ENCODE assay signal across 18 cellular contexts in genomic region chr21:43937051-43937832, GRCh38.
DNase-seq lines count a peak whose midpoint lies in the region; ATAC-seq and TF ChIP-seq lines count a peak whose summit lies in the region.
"Had no signal": no experiment of that assay in that cellular context is flagged by ENCODE, and none has a peak within 500 bp of the region (broad histone marks: within the 10 kb centered on the region; RNA-seq: fewer than 3 reads in every experiment).

No MANE protein-coding gene starts in this region.

- H3K4me1 Mint-ChIP-seq in activated CD4-positive, alpha-beta T cell treated with anti-CD3 and anti-CD28 coated beads, Interleukin-2, amount 10 ng/mL, durations not matched to agents 24 days and 14 days = peaks cover 18% of the 10 kb centered on the region
- peaks cover 36% of the 10 kb centered on the region for H3K4me1 Mint-ChIP-seq in stimulated activated effector memory CD8-positive, alpha-beta T cell treated with anti-CD3 and anti-CD28 coated beads, Interleukin-12 subunit alpha, Interleukin-12 subunit beta, amount 100 ng/mL, for 72 hours

- H3K36me3 Mint-ChIP-seq in activated CD4-positive, alpha-beta T cell treated with anti-CD3 and anti-CD28 coated beads, Interleukin-2, amount 10 ng/mL, durations not matched to agents 24 days and 14 days (ENCODE audit: low read depth) = peaks cover 22% of the 10 kb centered on the region
- peaks cover 7% of the 10 kb centered on the region for H3K36me3 Mint-ChIP-seq in stimulated activated effector memory CD8-positive, alpha-beta T cell treated with anti-CD3 and anti-CD28 coated beads, Interleukin-12 subunit alpha, Interleukin-12 subunit beta, amount 100 ng/mL, for 72 hours
- H3K36me3 Mint-ChIP-seq: activated naive CD8-positive, alpha-beta T cell had no signal

- H3K36me3 ChIP-seq in gastroesophageal sphincter (peaks cover 0 to 16% of the 10 kb centered on the region in 2 donors), spleen (peaks cover 0 to 46% (median 9%) of the 10 kb centered on the region in 6 donors)
- H3K36me3 ChIP-seq: brain microvascular endothelial cell had no signal

- TF ChIP-seq CTCF in RWPE1 (conservative IDR thresholded peaks at IDR 0.05; ENCODE audit: low read depth) (no peak), gastroesophageal sphincter (IDR thresholded peaks at IDR 0.05) (no peak), spleen (IDR thresholded peaks at IDR 0.05 in 8 of 11, conservative IDR thresholded peaks at IDR 0.05 in 3 of 11) (no peak), lower leg skin (IDR thresholded peaks at IDR 0.05) (no peak)

- DNase-seq in activated CD4-positive, alpha-beta T cell treated with anti-CD3 and anti-CD28 coated beads, Interleukin-2, amount 10 ng/mL, durations not matched to agents 24 days and 14 days = no peak
- no peak for DNase-seq in activated CD4-positive, alpha-beta T cell treated with anti-CD3 and anti-CD28 coated beads for 1 hour
- no peak for DNase-seq in RWPE1 (ENCODE audit: low spot score)
- DNase-seq in spleen = no peak
- no peak for DNase-seq in stimulated activated effector memory CD8-positive, alpha-beta T cell treated with anti-CD3 and anti-CD28 coated beads, Interleukin-12 subunit alpha, Interleukin-12 subunit beta, amount 100 ng/mL, for 72 hours (ENCODE audit: low spot score in 2 of 2)
- no peak for DNase-seq in lower leg skin (ENCODE audit: low spot score in 2 of 2)
- DNase-seq: brain microvascular endothelial cell, dermis blood vessel endothelial cell, NCI-H1436 treated with DMSO at 0.1 percent for 48 hours, NCI-H2227 treated with DMSO at 0.1 percent for 48 hours had no signal

- TF ChIP-seq POLR2A in gastroesophageal sphincter (IDR thresholded peaks at IDR 0.05) = no peak
- TF ChIP-seq POLR2A in spleen (IDR thresholded peaks at IDR 0.05) = no peak
- no peak for TF ChIP-seq POLR2A in lower leg skin (IDR thresholded peaks at IDR 0.05)

- peak overlapping the region; percentile 15 for H3K27ac ChIP-seq in RWPE1
- peak overlapping the region in 3 of 4 donors; percentile 26 to 73 (median 40) for H3K27ac ChIP-seq in gastroesophageal sphincter
- H3K27ac ChIP-seq in spleen = peak overlapping the region in 5 of 8 donors; percentile 15 to 55 (median 45)
- H3K27ac ChIP-seq: brain microvascular endothelial cell, epithelial cell of prostate had no signal

- no peaks in the 10 kb centered on the region for H3K9me3 Mint-ChIP-seq in activated CD4-positive, alpha-beta T cell treated with anti-CD3 and anti-CD28 coated beads, Interleukin-2, amount 10 ng/mL, durations not matched to agents 24 days and 14 days
- no peaks in the 10 kb centered on the region for H3K9me3 Mint-ChIP-seq in stimulated activated effector memory CD8-positive, alpha-beta T cell treated with anti-CD3 and anti-CD28 coated beads, Interleukin-12 subunit alpha, Interleukin-12 subunit beta, amount 100 ng/mL, for 72 hours

- intact Hi-C loops in activated CD4-positive, alpha-beta T cell treated with anti-CD3 and anti-CD28 coated beads, Interleukin-2, amount 10 ng/mL, durations not matched to agents 24 days and 14 days (cut with micrococcal nuclease) = no loop called here
- intact Hi-C loops in spleen (cut with DNase I; ENCODE audit: low total_unique reads) (loop anchor here (10.0 kb wide), 1 partner anchor 122 kb away; no protein-coding TSS in a partner anchor), lower leg skin (cut with DNase I; ENCODE audit: low total_unique reads) (no loop called here)

- H3K4me3 ChIP-seq in gastroesophageal sphincter (no peak overlapping the region), spleen (no peak overlapping the region), lower leg skin (ENCODE audit: low read depth, poor library complexity, severe bottlenecking) (no peak overlapping the region)
- H3K4me3 ChIP-seq: lung, upper lobe of left lung had no signal

- H3K27me3 ChIP-seq in gastroesophageal sphincter = no peaks in the 10 kb centered on the region
- no peaks in the 10 kb centered on the region for H3K27me3 ChIP-seq in spleen (replicated peaks in 1 of 7)
- H3K27me3 ChIP-seq: brain microvascular endothelial cell, upper lobe of left lung had no signal

- peak overlapping the region; percentile 36 for H3K27ac Mint-ChIP-seq in activated CD4-positive, alpha-beta T cell treated with anti-CD3 and anti-CD28 coated beads, Interleukin-2, amount 10 ng/mL, durations not matched to agents 24 days and 14 days
- no peak overlapping the region for H3K27ac Mint-ChIP-seq in stimulated activated effector memory CD8-positive, alpha-beta T cell treated with anti-CD3 and anti-CD28 coated beads, Interleukin-12 subunit alpha, Interleukin-12 subunit beta, amount 100 ng/mL, for 72 hours
- H3K27ac Mint-ChIP-seq: activated naive CD8-positive, alpha-beta T cell; stimulated activated naive B cell treated with anti-CD40 and anti-IgM and Interleukin-4, amounts not matched to agents 10 μg/mL and 1 μg/mL and 100 μg/mL, for 72 hours had no signal

- peaks cover 0 to 55% (median 13%) of the 10 kb centered on the region in 3 donors for H3K4me1 ChIP-seq in gastroesophageal sphincter
- peaks cover 0 to 52% (median 42%) of the 10 kb centered on the region in 6 donors for H3K4me1 ChIP-seq in spleen

- H3K4me3 Mint-ChIP-seq in activated CD4-positive, alpha-beta T cell treated with anti-CD3 and anti-CD28 coated beads, Interleukin-2, amount 10 ng/mL, durations not matched to agents 24 days and 14 days = no peak overlapping the region
- no peak overlapping the region for H3K4me3 Mint-ChIP-seq in stimulated activated effector memory CD8-positive, alpha-beta T cell treated with anti-CD3 and anti-CD28 coated beads, Interleukin-12 subunit alpha, Interleukin-12 subunit beta, amount 100 ng/mL, for 72 hours
- H3K4me3 Mint-ChIP-seq: activated naive CD8-positive, alpha-beta T cell had no signal

- no peaks in the 10 kb centered on the region for H3K27me3 Mint-ChIP-seq in activated CD4-positive, alpha-beta T cell treated with anti-CD3 and anti-CD28 coated beads, Interleukin-2, amount 10 ng/mL, durations not matched to agents 24 days and 14 days
- H3K27me3 Mint-ChIP-seq: activated naive CD8-positive, alpha-beta T cell; stimulated activated naive B cell treated with anti-CD40 and anti-IgM and Interleukin-4, amounts not matched to agents 10 μg/mL and 1 μg/mL and 100 μg/mL, for 72 hours had no signal

- ATAC-seq in gastroesophageal sphincter (no peak), GM18909 (IDR thresholded peaks at IDR 0.05; ENCODE audit: poor library complexity, unreplicated experiment) (no peak)
- ATAC-seq in stimulated activated effector memory CD8-positive, alpha-beta T cell treated with anti-CD3 and anti-CD28 coated beads, Interleukin-12 subunit alpha, Interleukin-12 subunit beta, amount 100 ng/mL, for 72 hours = no peak
- ATAC-seq: HCT116 had no signal

- H3K9me3 ChIP-seq in gastroesophageal sphincter (no peaks in the 10 kb centered on the region), spleen (no peaks in the 10 kb centered on the region)
- H3K9me3 ChIP-seq: upper lobe of left lung had no signal

- 95 to 100% methylated on average over 2 to 4 of the region's 12 CpGs for WGBS in gastroesophageal sphincter (ENCODE audit: low coverage in 1 of 2), 2 donors
- 88 to 91% (median 90%) methylated on average over 12 of the region's 12 CpGs for WGBS in spleen, 5 donors
- WGBS in lower leg skin, 2 donors = 94 to 98% methylated on average over 12 of the region's 12 CpGs

- POLR2A ChIA-PET in RWPE1 (lab: Yijun Ruan, JAX; ENCODE audit: low non-redundant PET) = no interaction called here

- TF ChIP-seq EP300 in gastroesophageal sphincter (IDR thresholded peaks at IDR 0.05) = no peak

- CTCF ChIA-PET in RWPE1 (lab: Yijun Ruan, JAX) = no interaction called here
